In genomic region chr14:103713304-103714062, GRCh38 we compare ENCODE assay signal across 11 cellular contexts. TPM values are rescaled to one million over a fixed set of nuclear protein-coding genes. Genes with fewer than 3 reads are reported as not detected.
DNase-seq lines count a peak whose midpoint lies in the region; ATAC-seq and TF ChIP-seq lines count a peak whose summit lies in the region.
"Had no signal": no experiment of that assay in that cellular context is flagged by ENCODE, and none has a peak within 500 bp of the region (broad histone marks: within the 10 kb centered on the region; RNA-seq: fewer than 3 reads in every experiment).

No MANE protein-coding gene starts in this region.

- DNase-seq in cardiac muscle cell (ENCODE audit: low read depth in 1 of 2, low spot score in 1 of 2) (no peak), Right ventricle myocardium superior (no peak), T-cell (no peak), epithelial cell of prostate (ENCODE audit: low read depth, low spot score) (no peak), stomach (no peak), LoVo (ENCODE audit: low spot score) (no peak), SK-N-SH (no peak), hepatic stellate cell (ENCODE audit: low spot score) (no peak)
- DNase-seq: NCI-H446, testis had no signal

- H3K9ac ChIP-seq in SK-N-SH: no peak overlapping the region; the same call in 1 of the 2 replicates

- H3K27me3 ChIP-seq in cardiac muscle cell: no peaks in the 10 kb centered on the region
- no peaks in the 10 kb centered on the region for H3K27me3 ChIP-seq in stomach
- H3K27me3 ChIP-seq in SK-N-SH (ENCODE audit: insufficient read depth): no peaks in the 10 kb centered on the region
- H3K27me3 ChIP-seq: testis had no signal

- POLR2A ChIA-PET in T-cell (lab: Charles Lee): no interaction called here
- POLR2A ChIA-PET in SK-N-SH (lab: Yijun Ruan, JAX): interaction anchor here (0.9 kb wide), 1 partner anchor 12 kb away, joined by 4 read pairs; no protein-coding TSS in a partner anchor

- WGBS in stomach, 5 donors: 86 to 91% (median 88%) methylated on average over 10 to 18 of the region's 18 CpGs
- WGBS in SK-N-SH (ENCODE audit: low lambda C conversion rate): 96% methylated on average over 13 of the region's 18 CpGs

- no peak overlapping the region for H3K4me2 ChIP-seq in SK-N-SH

- TF ChIP-seq EP300 in stomach (IDR thresholded peaks at IDR 0.05) (no peak), SK-N-SH (IDR thresholded peaks at IDR 0.05; ENCODE audit: borderline replicate concordance in 1 of 2, low read depth in 1 of 2, low read length in 1 of 2) (no peak)

- peaks cover 47% of the 10 kb centered on the region for H3K79me2 ChIP-seq in SK-N-SH (ENCODE audit: insufficient read depth)

- intact Hi-C loops in Right ventricle myocardium superior (cut with DNase I): no loop called here
- intact Hi-C loops in stomach (cut with DNase I; ENCODE audit: low total_unique reads): no loop called here

- peaks cover 20% of the 10 kb centered on the region for H3K4me1 ChIP-seq in cardiac muscle cell (ENCODE audit: low read depth)
- H3K4me1 ChIP-seq in stomach: peaks cover 46 to 90% (median 86%) of the 10 kb centered on the region in 4 donors
- H3K4me1 ChIP-seq in SK-N-SH (ENCODE audit: control insufficient read depth in 1 of 2, insufficient read depth in 2 of 2, low read depth in 1 of 2, low read length in 1 of 2): peaks cover 11 to 39% of the 10 kb centered on the region in 2 experiments; a peak in 2 of 4 replicates

- no peak for TF ChIP-seq RAD21 in SK-N-SH (IDR thresholded peaks at IDR 0.05; ENCODE audit: low read length)

- H3K27ac Mint-ChIP-seq in T-cell: no peak overlapping the region

- TF ChIP-seq CTCF in cardiac muscle cell (IDR thresholded peaks at IDR 0.05; ENCODE audit: low read depth, low read length) (no peak), stomach (IDR thresholded peaks at IDR 0.05) (no peak), SK-N-SH (IDR thresholded peaks at IDR 0.05) (no peak)

- H3F3A ChIP-seq in SK-N-SH (replicated peaks; ENCODE audit: insufficient read depth): no peaks in the 10 kb centered on the region

- H3K9me3 ChIP-seq in cardiac muscle cell (ENCODE audit: low read depth) (no peaks in the 10 kb centered on the region), stomach (no peaks in the 10 kb centered on the region), SK-N-SH (no peaks in the 10 kb centered on the region)
- H3K9me3 ChIP-seq: testis had no signal

- no peaks in the 10 kb centered on the region for H3K36me3 Mint-ChIP-seq in T-cell

- no peaks in the 10 kb centered on the region for H3K27me3 Mint-ChIP-seq in T-cell

- peaks cover 14% of the 10 kb centered on the region; the same call in 1 of the 2 replicates for H4K20me1 ChIP-seq in SK-N-SH (ENCODE audit: insufficient read depth)

- no peak for TF ChIP-seq POLR2A in stomach (IDR thresholded peaks at IDR 0.05)

- H3K4me1 Mint-ChIP-seq in T-cell: peaks cover 32 to 53% (median 40%) of the 10 kb centered on the region in 3 donors

- H3K9me2 ChIP-seq in SK-N-SH: no peaks in the 10 kb centered on the region

- H3K27ac ChIP-seq in cardiac muscle cell: peak overlapping the region; percentile 70
- H3K27ac ChIP-seq in epithelial cell of prostate: peak overlapping the region; percentile 93
- peak overlapping the region in 3 of 5 donors; percentile 77 to 84 (median 78) for H3K27ac ChIP-seq in stomach
- no peak overlapping the region for H3K27ac ChIP-seq in SK-N-SH (ENCODE audit: low read depth in 2 of 2, low read length in 1 of 2)
- H3K27ac ChIP-seq: testis had no signal

- no peak overlapping the region for H3K4me3 ChIP-seq in cardiac muscle cell
- no peak overlapping the region for H3K4me3 ChIP-seq in stomach
- no peak overlapping the region for H3K4me3 ChIP-seq in SK-N-SH (ENCODE audit: low read depth in 2 of 2, low read length in 1 of 2)
- H3K4me3 ChIP-seq: testis had no signal

- CTCF ChIA-PET in T-cell (lab: Charles Lee): interaction anchor here in 1 of 2 donors (0.6 kb wide), 1 partner anchor 142 kb away, joined by 3 read pairs; no protein-coding TSS in a partner anchor
- CTCF ChIA-PET in SK-N-SH (lab: Yijun Ruan, JAX): no interaction called here

- H3K36me3 ChIP-seq in cardiac muscle cell (no peaks in the 10 kb centered on the region), stomach (peaks cover 0 to 8% (median 4%) of the 10 kb centered on the region in 4 donors), SK-N-SH (replicated peaks in 1 of 2; ENCODE audit: control insufficient read depth in 1 of 2, insufficient read depth in 2 of 2, low read length in 1 of 2) (peaks cover 0 to 11% of the 10 kb centered on the region in 2 experiments)

- ATAC-seq in Right ventricle myocardium superior (ENCODE audit: poor library complexity) (no peak), T-cell (replicated peaks in 1 of 4) (no peak)

- peak overlapping the region; percentile 65 to 90 (median 70) for H3K4me3 Mint-ChIP-seq in T-cell

- no peaks in the 10 kb centered on the region for H3K9me3 Mint-ChIP-seq in T-cell
- H3K9me3 Mint-ChIP-seq: CD14-positive monocyte had no signal

- H2AFZ ChIP-seq in SK-N-SH (ENCODE audit: low read depth): no peak overlapping the region

TF ChIP-seq in SK-N-SH, 30 proteins besides CTCF, POLR2A, EP300 and RAD21:
- no peak for TF ChIP-seq REST (IDR thresholded peaks at IDR 0.05; ENCODE audit: low read depth, low read length)
- TF ChIP-seq TAF1 (IDR thresholded peaks at IDR 0.05; ENCODE audit: borderline replicate concordance, low read depth, low read length): no peak
- TF ChIP-seq RXRA (IDR thresholded peaks at IDR 0.05; ENCODE audit: borderline replicate concordance, low read depth): no peak
- TF ChIP-seq USF1 (IDR thresholded peaks at IDR 0.05; ENCODE audit: borderline replicate concordance, low read depth): no peak
- TF ChIP-seq ZBTB33 (IDR thresholded peaks at IDR 0.05; ENCODE audit: borderline replicate concordance, low read depth): no peak
- TF ChIP-seq TCF12 (IDR thresholded peaks at IDR 0.05): no peak
- no peak for TF ChIP-seq YY1 (IDR thresholded peaks at IDR 0.05; ENCODE audit: low read depth)

RNA-seq across cellular contexts. Expression of gene XRCC3, which starts 1.8 kb away (rescaled TPM):
- total RNA-seq in cardiac muscle cell (19.1 and 27.5 TPM in 2 replicates), Right ventricle myocardium superior (2.6 TPM), T-cell (10 to 100 TPM in 3 of 5 donors, 1 to 10 TPM in 2; 7.4 to 15.1 (median 12.9) TPM), stomach (10 to 100 TPM in 2 of 5 donors, 1 to 10 TPM in 3; 2.6 to 70.1 (median 7.0) TPM)
- polyA plus RNA-seq in cardiac muscle cell (12.1 and 15.8 TPM in 2 replicates), stomach (1 to 10 TPM; 3.5 to 6.2 (median 3.8) TPM), SK-N-SH (2012; rRNA removed) (10.7 and 11.7 TPM in 2 replicates)
- 5.0 and 8.3 TPM in 2 replicates for polyA plus RNA-seq in SK-N-SH (2012; cell fraction: cytosol; rRNA removed)
- 33.8 and 34.4 TPM in 2 replicates for polyA plus RNA-seq in SK-N-SH (2012; cell fraction: nucleus; rRNA removed)

RNA-seq across cellular contexts. Expression of gene ZFYVE21, which starts 2.1 kb away (rescaled TPM):
- total RNA-seq in cardiac muscle cell (118 and 135 TPM in 2 replicates), Right ventricle myocardium superior (46.2 TPM), T-cell (10 to 100 TPM in 4 of 5 donors, 1 to 10 TPM in 1; 8.8 to 22.8 (median 22.1) TPM), stomach (100 to 1,000 TPM in 2 of 5 donors, 10 to 100 TPM in 3; 28.0 to 150 (median 64.8) TPM)
- polyA plus RNA-seq in cardiac muscle cell (120 and 127 TPM in 2 replicates), stomach (10 to 100 TPM; 51.9 to 95.5 (median 81.0) TPM), SK-N-SH (2012; rRNA removed) (82.1 and 85.3 TPM in 2 replicates)
- polyA plus RNA-seq in SK-N-SH (2012; cell fraction: cytosol; rRNA removed): 71.0 and 86.0 TPM in 2 replicates
- 71.2 and 81.9 TPM in 2 replicates for polyA plus RNA-seq in SK-N-SH (2012; cell fraction: nucleus; rRNA removed)

Comparison
In these comparisons a context has a peak if more than half of its experiments do, and no peak if none do; other contexts are left out.
1. H3K27ac ChIP-seq: peak in cardiac muscle cell (single experiment), epithelial cell of prostate (single experiment) and stomach (3 of 5); none in SK-N-SH (0 of 2).